ENCODE assay signal across 21 cellular contexts in the genomic region with DNA sequence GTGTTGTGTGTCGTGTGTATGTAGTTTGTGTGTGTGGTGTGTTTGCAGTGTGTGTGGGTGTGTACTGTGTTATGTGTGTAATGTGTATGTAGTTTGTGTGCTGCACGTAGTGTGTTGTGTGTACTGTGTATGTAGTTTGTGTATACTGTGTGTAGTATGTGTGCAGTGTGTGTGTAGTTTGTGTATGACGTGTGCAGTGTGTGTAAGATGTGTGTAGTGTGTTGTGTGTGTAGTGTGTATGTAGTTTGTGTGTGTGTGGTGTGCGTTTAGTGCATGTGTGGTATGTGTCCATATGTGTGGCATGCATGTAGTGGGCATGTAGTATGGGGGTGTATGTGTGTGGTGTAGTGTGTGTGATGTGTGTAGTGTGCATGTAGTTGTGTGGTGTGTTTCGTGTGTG. TPM values are rescaled to one million over a fixed set of nuclear protein-coding genes. Genes with fewer than 3 reads are reported as not detected.
DNase-seq lines count a peak whose midpoint lies in the region; ATAC-seq, FAIRE-seq and TF ChIP-seq lines count a peak whose summit lies in the region.
"Had no signal": no experiment of that assay in that cellular context is flagged by ENCODE, and none has a peak within 500 bp of the region (broad histone marks: within the 10 kb centered on the region; RNA-seq: fewer than 3 reads in every experiment).

No MANE protein-coding gene starts in this region.

- H3K79me2 ChIP-seq in K562 (ENCODE audit: control insufficient read depth, insufficient read depth, low read length), result 0 out of 3 replicates have a peak, but pooled peaks cover 2% of the 10 kb centered on the region

- no TSS peak for BruUV-seq in K562 (replicated peaks; lab: Mats Ljungman, UMichigan)

- 68% methylated on average over 5 of the region's 5 CpGs for WGBS in K562 (ENCODE audit: insufficient coverage, low coverage, missing lambda C conversion rate)
- 85 to 93% methylated on average over 5 of the region's 5 CpGs for WGBS in thyroid gland, 2 donors

- CTCF ChIA-PET in HEK293 (lab: Yijun Ruan, JAX), result no interaction called here
- CTCF ChIA-PET in K562 (lab: Yijun Ruan, JAX; ENCODE audit: low intra/inter-chr PET ratio), result no interaction called here

- H3K27me3 ChIP-seq in BLaER1 treated with 17β-estradiol and CSF1 and Interleukin-3, amounts not matched to agents 10 nM and 100 nM, result no peaks in the 10 kb centered on the region
- no peaks in the 10 kb centered on the region for H3K27me3 ChIP-seq in K562 (ENCODE audit: control insufficient read depth in 2 of 2, insufficient read depth in 2 of 2, low read length in 2 of 2)
- H3K27me3 ChIP-seq in neutrophil, result no peaks in the 10 kb centered on the region
- no peaks in the 10 kb centered on the region for H3K27me3 ChIP-seq in thyroid gland
- no peaks in the 10 kb centered on the region for H3K27me3 ChIP-seq in MG63
- H3K27me3 ChIP-seq: SJSA1 had no signal

- peaks cover 20 to 100% (median 48%) of the 10 kb centered on the region in 11 experiments; a peak in 19 of 22 replicates for H4K20me1 ChIP-seq in BLaER1 treated with 17β-estradiol and CSF1 and Interleukin-3, amounts not matched to agents 10 nM and 100 nM
- no peaks in the 10 kb centered on the region; the same call in 1 of the 2 replicates for H4K20me1 ChIP-seq in K562 (replicated peaks; ENCODE audit: control insufficient read depth, insufficient read depth, low read length)

- intact Hi-C loops in K562 (cut with micrococcal nuclease) (no loop called here), thyroid gland (cut with DNase I) (no loop called here)

- peak overlapping the region; percentile 66 to 81 (median 74) for H3K4me2 ChIP-seq in BLaER1 treated with 17β-estradiol and CSF1 and Interleukin-3, amounts not matched to agents 10 nM and 100 nM
- no peak overlapping the region for H3K4me2 ChIP-seq in K562 (ENCODE audit: insufficient read depth, low read length)
- H3K4me2 ChIP-seq: A549 had no signal

- FAIRE-seq in K562 (lab: Jason Lieb, UNC), result peak; percentile 86
- FAIRE-seq: A549 had no signal

- no peaks in the 10 kb centered on the region for H3K9me3 ChIP-seq in BLaER1 treated with 17β-estradiol and CSF1 and Interleukin-3, amounts not matched to agents 10 nM and 100 nM (replicated peaks in 1 of 11)
- H3K9me3 ChIP-seq in HEK293 (ENCODE audit: control insufficient read depth, insufficient read depth, low read depth, low read length), result no peaks in the 10 kb centered on the region
- H3K9me3 ChIP-seq in K562 (replicated peaks; ENCODE audit: control insufficient read depth, insufficient read depth, low read depth, low read length), result no peaks in the 10 kb centered on the region; the same call in 1 of the 2 replicates
- H3K9me3 ChIP-seq in neutrophil, result no peaks in the 10 kb centered on the region
- no peaks in the 10 kb centered on the region for H3K9me3 ChIP-seq in thyroid gland
- no peaks in the 10 kb centered on the region for H3K9me3 ChIP-seq in MG63
- H3K9me3 ChIP-seq: Caco-2 had no signal

- in situ Hi-C loops in K562 (cut with MboI), result no loop called here

- H2AFZ ChIP-seq in K562 (ENCODE audit: low read depth, low read length), result no peak overlapping the region

- H3K4me3 ChIP-seq in BLaER1 treated with 17β-estradiol and CSF1 and Interleukin-3, amounts not matched to agents 10 nM and 100 nM, result no peak overlapping the region
- no peak overlapping the region for H3K4me3 ChIP-seq in HEK293 (ENCODE audit: low read depth, low read length)
- H3K4me3 ChIP-seq in K562, result no peak overlapping the region
- H3K4me3 ChIP-seq in neutrophil (ENCODE audit: low read depth in 1 of 2, low read length in 1 of 2), result no peak overlapping the region
- H3K4me3 ChIP-seq in thyroid gland (replicated peaks in 1 of 3), result no peak overlapping the region
- H3K4me3 ChIP-seq in MG63, result no peak overlapping the region
- H3K4me3 ChIP-seq: A549, SJSA1 had no signal

- H3K4me1 ChIP-seq in BLaER1 treated with 17β-estradiol and CSF1 and Interleukin-3, amounts not matched to agents 10 nM and 100 nM, result peaks cover 77 to 90% (median 84%) of the 10 kb centered on the region in 10 experiments
- H3K4me1 ChIP-seq in HEK293 (ENCODE audit: control insufficient read depth, insufficient read depth, low read length), result no peaks in the 10 kb centered on the region
- H3K4me1 ChIP-seq in K562 (replicated peaks in 1 of 2; ENCODE audit: control insufficient read depth in 2 of 2, insufficient read depth in 2 of 2, low read length in 2 of 2), result peaks cover 2 to 7% of the 10 kb centered on the region in 2 experiments; a peak in 3 of 5 replicates
- peaks cover 29 to 32% of the 10 kb centered on the region in 2 experiments for H3K4me1 ChIP-seq in neutrophil (ENCODE audit: control insufficient read depth in 1 of 2, insufficient read depth in 1 of 2, low read depth in 1 of 2, low read length in 1 of 2)
- H3K4me1 ChIP-seq in thyroid gland, result peaks cover 5 to 8% of the 10 kb centered on the region in 2 donors
- H3K4me1 ChIP-seq: A549, Caco-2 had no signal

- no peak overlapping the region for H3K9ac ChIP-seq in BLaER1 treated with 17β-estradiol and CSF1 and Interleukin-3, amounts not matched to agents 10 nM and 100 nM
- H3K9ac ChIP-seq in K562 (ENCODE audit: insufficient read depth in 1 of 2, low read depth in 2 of 2, low read length in 2 of 2), result no peak overlapping the region

- TF ChIP-seq EP300 in K562 (IDR thresholded peaks at IDR 0.05; ENCODE audit: low read length), result no peak

- POLR2A ChIA-PET in HEK293 (lab: Yijun Ruan, JAX) (no interaction called here), K562 (lab: Yijun Ruan, JAX) (no interaction called here)

- DNase-seq in K562 (ENCODE audit: extremely low read depth in 1 of 4, low spot score in 3 of 4), result no peak
- DNase-seq in thyroid gland, result no peak
- DNase-seq in MG63, result no peak
- DNase-seq: Caco-2; CD4-positive, alpha-beta memory T cell; H7; Karpas-422; NCI-H1694 treated with DMSO at 0.1 percent for 48 hours; NCI-H2081 treated with DMSO at 0.1 percent for 48 hours; NCI-H446; NCI-H526; OCI-M1 had no signal

- peaks cover 33 to 74% (median 45%) of the 10 kb centered on the region in 11 experiments for H3K36me3 ChIP-seq in BLaER1 treated with 17β-estradiol and CSF1 and Interleukin-3, amounts not matched to agents 10 nM and 100 nM
- H3K36me3 ChIP-seq in HEK293 (ENCODE audit: control insufficient read depth in 2 of 2, insufficient read depth in 1 of 2, low read length in 2 of 2) (peaks cover 0 to 22% of the 10 kb centered on the region in 2 experiments; a peak in 1 of 3 replicates), K562 (ENCODE audit: control insufficient read depth, insufficient read depth, low read length) (peaks cover 16% of the 10 kb centered on the region; the same call in 2 of the 3 replicates), neutrophil (peaks cover 62% of the 10 kb centered on the region), thyroid gland (peaks cover 8 to 10% of the 10 kb centered on the region in 2 donors), MG63 (no peaks in the 10 kb centered on the region)
- H3K36me3 ChIP-seq: SJSA1 had no signal

- no peak for TF ChIP-seq CTCF in HEK293 (tag by site-specific recombination; IDR thresholded peaks at IDR 0.05)
- TF ChIP-seq CTCF in K562 (IDR thresholded peaks at IDR 0.05 in 2 of 3, conservative IDR thresholded peaks at IDR 0.05 in 1 of 3; ENCODE audit: insufficient read depth in 2 of 3, low read depth in 1 of 3, low read length in 3 of 3), result no peak
- no peak for TF ChIP-seq CTCF in neutrophil (IDR thresholded peaks at IDR 0.05)
- no peak for TF ChIP-seq CTCF in thyroid gland (IDR thresholded peaks at IDR 0.05)

- no peak for ATAC-seq in K562
- ATAC-seq in GM18873 (IDR thresholded peaks at IDR 0.05; ENCODE audit: low FRiP score, unreplicated experiment), result no peak
- ATAC-seq: A549, Right ventricle myocardium inferior had no signal

- H3K27ac ChIP-seq in BLaER1 treated with 17β-estradiol and CSF1 and Interleukin-3, amounts not matched to agents 10 nM and 100 nM, result peak overlapping the region in 2 of 11 experiments; percentile 57 to 82; a peak in 1 of 22 replicates
- H3K27ac ChIP-seq in HEK293 (ENCODE audit: extremely low read depth, low read depth, low read length) (no peak overlapping the region), K562 (ENCODE audit: extremely low read depth, low read depth, low read length) (no peak overlapping the region), neutrophil (peak overlapping the region; percentile 76), thyroid gland (no peak overlapping the region)
- H3K27ac ChIP-seq: A549, SJSA1 had no signal

- no peak for TF ChIP-seq POLR2A in K562 (conservative IDR thresholded peaks at IDR 0.05)
- TF ChIP-seq POLR2A in thyroid gland (IDR thresholded peaks at IDR 0.05), result no peak

- H3K9me1 ChIP-seq in K562 (ENCODE audit: control insufficient read depth, insufficient read depth, low read length), result no peaks in the 10 kb centered on the region

- TF ChIP-seq RAD21 in K562 (CRISPR knock-in tag; conservative IDR thresholded peaks at IDR 0.05 in 1 of 2, IDR thresholded peaks at IDR 0.05 in 1 of 2), result no peak

TF ChIP-seq in HEK293, 187 proteins besides CTCF, POLR2A, EP300 and RAD21 (continues in another document):
- TF ChIP-seq ZNF423 (tag by site-specific recombination; IDR thresholded peaks at IDR 0.05) (no peak), SCRT1 (tag by site-specific recombination; IDR thresholded peaks at IDR 0.05; ENCODE audit: borderline replicate concordance) (no peak)

TF ChIP-seq in K562, 482 proteins besides CTCF, POLR2A, EP300 and RAD21 (continues in another document):
- TF ChIP-seq ADNP (tag; IDR thresholded peaks at IDR 0.05) (0 out of 2 replicates have a peak, but pooled peaks have one; percentile 21), RBM14 (IDR thresholded peaks at IDR 0.05; ENCODE audit: borderline replicate concordance, insufficient read depth, low read depth, low read length) (no peak)

RNA-seq across cellular contexts. Expression of gene SYK, which starts 39.6 kb away (rescaled TPM):
- total RNA-seq in K562 (2011; cell fraction: chromatin; rRNA removed; ENCODE audit: low replicate concordance), result 4.8 and 11.2 TPM in 2 replicates
- total RNA-seq in K562 (2011; cell fraction: nucleolus; rRNA removed), result 2.7 and 3.3 TPM in 2 replicates
- 3.5 and 6.7 TPM in 2 replicates for total RNA-seq in K562 (2011; cell fraction: nucleoplasm; rRNA removed)
- total RNA-seq in K562 (2014; rRNA removed) (16.7 and 19.4 TPM in 2 replicates), K562 (2014; rRNA removed; fragmentation: Illumina TruSeq; extraction: Trizol) (16.7 and 17.0 TPM in 2 replicates), K562 (2015; rRNA removed; fragmentation: Illumina TruSeq; extraction: Trizol) (23.0 and 23.8 TPM in 2 replicates), K562 (2021) (29.4 and 32.7 TPM in 2 replicates), thyroid gland (100 to 1,000 TPM in 1 of 4 donors, 10 to 100 TPM in 3; 50.7 to 107 (median 87.1) TPM)
- polyA plus RNA-seq in K562 (2011; rRNA removed) (3.9 and 7.3 TPM in 2 replicates), K562 (2014; fragmentation: Illumina TruSeq; extraction: Trizol) (17.6 and 20.3 TPM in 2 replicates), K562 (2014; fragmentation: Nextera tagmentation; extraction: Ambion mirVana) (1 to 10 TPM; 5.6 to 6.7 TPM), K562 (2014; rRNA removed) (12.3 and 13.0 TPM in 2 replicates)
- 3.2 and 8.5 TPM in 2 replicates for polyA plus RNA-seq in K562 (2011; cell fraction: cytosol; rRNA removed)
- polyA plus RNA-seq in K562 (2011; cell fraction: nucleus; rRNA removed), result 4.1 and 6.2 TPM in 2 replicates
- polyA plus RNA-seq in K562 (2012), result 18.2 and 30.5 TPM in 2 replicates
- polyA minus RNA-seq in K562 (2011; rRNA and poly(A)+ RNA removed), result 4.1 and 9.6 TPM in 2 replicates
- 3.1 and 23.8 TPM in 2 replicates for polyA minus RNA-seq in K562 (2011; cell fraction: cytosol; rRNA and poly(A)+ RNA removed)
- 1.9 and 7.8 TPM in 2 replicates for polyA minus RNA-seq in K562 (2011; cell fraction: nucleus; rRNA and poly(A)+ RNA removed)
- 4.9 and 7.9 TPM in 2 replicates for total RNA-seq in MG63 (2014; rRNA removed; shearing (Covaris generic); ENCODE audit: low replicate concordance)
- total RNA-seq: G401, SJSA1 had no signal
- polyA plus RNA-seq: BJ had no signal
